6 cellular contexts compared by ENCODE assay signal in the genomic region with DNA sequence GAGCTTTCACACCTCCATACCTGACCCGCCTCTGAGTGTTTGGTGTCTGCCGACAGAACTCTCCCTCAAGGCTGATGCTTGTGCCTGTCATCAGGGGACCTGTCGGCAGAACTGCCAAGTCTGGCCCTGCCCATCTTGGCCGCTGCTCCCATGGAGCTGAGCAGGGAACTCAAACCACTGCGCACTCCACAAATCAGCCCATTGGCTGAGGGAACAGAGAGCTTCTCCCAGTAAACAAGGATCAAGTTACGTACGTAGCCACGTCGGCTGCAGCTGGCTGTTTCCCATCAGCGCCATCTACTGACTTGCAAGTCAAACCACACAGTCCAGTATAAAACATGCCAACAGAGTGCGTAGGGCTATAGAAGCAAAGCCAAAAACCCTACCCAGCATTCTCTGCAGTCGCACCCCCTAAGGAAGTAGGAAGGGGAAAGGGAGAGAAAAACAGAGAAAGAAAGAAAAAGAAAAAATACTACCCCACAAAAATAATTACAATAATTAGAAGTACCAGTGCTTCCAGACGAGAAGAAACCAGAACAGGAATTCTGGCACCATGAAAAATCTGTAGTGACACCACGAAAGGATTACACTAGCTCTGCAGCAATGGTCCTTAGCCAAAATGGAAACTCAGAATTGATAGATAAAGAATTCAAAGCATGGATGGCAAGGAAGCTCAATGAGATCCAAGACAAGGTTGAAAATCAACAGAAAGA. TPM values are rescaled to one million over a fixed set of nuclear protein-coding genes. Genes with fewer than 3 reads are reported as not detected.
DNase-seq lines count a peak whose midpoint lies in the region; ATAC-seq, FAIRE-seq and TF ChIP-seq lines count a peak whose summit lies in the region.

No MANE protein-coding gene starts in this region.

- no peak overlapping the region for H3K4me2 ChIP-seq in K562 (ENCODE audit: insufficient read depth, low read length)

- H3K27ac ChIP-seq in K562 (ENCODE audit: extremely low read depth, low read depth, low read length): no peak overlapping the region

- no peaks in the 10 kb centered on the region; the same call in 1 of the 2 replicates for H3K9me3 ChIP-seq in K562 (replicated peaks; ENCODE audit: control insufficient read depth, insufficient read depth, low read depth, low read length)

- H4K20me1 ChIP-seq in K562 (replicated peaks; ENCODE audit: control insufficient read depth, insufficient read depth, low read length): no peaks in the 10 kb centered on the region

- peak; percentile 29 to 39 (median 38); a peak in 4 of 6 replicates for TF ChIP-seq CTCF in K562 (IDR thresholded peaks at IDR 0.05 in 2 of 3, conservative IDR thresholded peaks at IDR 0.05 in 1 of 3; ENCODE audit: insufficient read depth in 2 of 3, low read depth in 1 of 3, low read length in 3 of 3)

- TF ChIP-seq POLR2A in K562 (conservative IDR thresholded peaks at IDR 0.05): no peak

- no peak overlapping the region for H3K4me3 ChIP-seq in K562

- no peak overlapping the region for H2AFZ ChIP-seq in K562 (ENCODE audit: low read depth, low read length)

- peak; percentile 67 for ATAC-seq in K562
- no peak for ATAC-seq in HG02840 (IDR thresholded peaks at IDR 0.05; ENCODE audit: low FRiP score, unreplicated experiment)

- POLR2A ChIA-PET in K562 (lab: Yijun Ruan, JAX): no interaction called here

- no peaks in the 10 kb centered on the region for H3K79me2 ChIP-seq in K562 (ENCODE audit: control insufficient read depth, insufficient read depth, low read length)

- H3K9me1 ChIP-seq in K562 (ENCODE audit: control insufficient read depth, insufficient read depth, low read length): no peaks in the 10 kb centered on the region

- intact Hi-C loops in K562 (cut with micrococcal nuclease): no loop called here
- intact Hi-C loops in posterior cingulate gyrus (cut with DNase I): no loop called here

- H3K36me3 ChIP-seq in K562 (ENCODE audit: control insufficient read depth, insufficient read depth, low read length): no peaks in the 10 kb centered on the region

- in situ Hi-C loops in K562 (cut with MboI): no loop called here

- BruUV-seq in K562 (replicated peaks; lab: Mats Ljungman, UMichigan): no TSS peak

- no peaks in the 10 kb centered on the region for H3K4me1 ChIP-seq in K562 (replicated peaks in 1 of 2; ENCODE audit: control insufficient read depth in 2 of 2, insufficient read depth in 2 of 2, low read length in 2 of 2)

- H3K27me3 ChIP-seq in K562 (ENCODE audit: control insufficient read depth in 2 of 2, insufficient read depth in 2 of 2, low read length in 2 of 2): no peaks in the 10 kb centered on the region

- no peak overlapping the region for H3K9ac ChIP-seq in K562 (ENCODE audit: insufficient read depth in 1 of 2, low read depth in 2 of 2, low read length in 2 of 2)

- 4% methylated on average over 14 of the region's 14 CpGs for WGBS in K562 (ENCODE audit: insufficient coverage, low coverage, missing lambda C conversion rate)

- DNase-seq in ELR (ENCODE audit: low read depth): peak; percentile 5
- DNase-seq in NCI-H1694 treated with DMSO at 0.1 percent for 48 hours (lab: John Stamatoyannopoulos, UW): peak; percentile 66
- DNase-seq in K562 (ENCODE audit: extremely low read depth in 1 of 4, low spot score in 3 of 4): peak in 3 of 4 experiments; percentile 8 to 43 (median 9)
- peak; percentile 11 for DNase-seq in pons (ENCODE audit: low spot score)
- DNase-seq in posterior cingulate gyrus: no peak

- no peak for FAIRE-seq in K562 (lab: Jason Lieb, UNC)

- no peak for TF ChIP-seq EP300 in K562 (IDR thresholded peaks at IDR 0.05; ENCODE audit: low read length)

- CTCF ChIA-PET in K562 (lab: Yijun Ruan, JAX; ENCODE audit: low intra/inter-chr PET ratio): no interaction called here

- TF ChIP-seq RAD21 in K562 (CRISPR knock-in tag; conservative IDR thresholded peaks at IDR 0.05 in 1 of 2, IDR thresholded peaks at IDR 0.05 in 1 of 2): peak in 1 of 2 experiments; percentile 39; a peak in 2 of 4 replicates

RNA-seq across cellular contexts. Expression of a gene that starts 13.1 kb away (rescaled TPM):
- not detected in 2 replicates for total RNA-seq in K562 (2011; cell fraction: chromatin; rRNA removed; ENCODE audit: low replicate concordance)
- total RNA-seq in K562 (2011; cell fraction: nucleolus; rRNA removed): not detected in 2 replicates
- not detected in 2 replicates for total RNA-seq in K562 (2011; cell fraction: nucleoplasm; rRNA removed)
- total RNA-seq in K562 (2014; rRNA removed): not detected in 2 replicates
- not detected in 2 replicates for total RNA-seq in K562 (2014; rRNA removed; fragmentation: Illumina TruSeq; extraction: Trizol)
- not detected in 2 replicates for total RNA-seq in K562 (2015; rRNA removed; fragmentation: Illumina TruSeq; extraction: Trizol)
- total RNA-seq in K562 (2021): not detected in 2 replicates
- polyA plus RNA-seq in K562 (2011; rRNA removed): not detected in 2 replicates
- not detected in 2 replicates for polyA plus RNA-seq in K562 (2011; cell fraction: cytosol; rRNA removed)
- not detected in 2 replicates for polyA plus RNA-seq in K562 (2011; cell fraction: nucleus; rRNA removed)
- polyA plus RNA-seq in K562 (2012): not detected in 2 replicates
- polyA plus RNA-seq in K562 (2014; fragmentation: Illumina TruSeq; extraction: Trizol): not detected in 2 replicates
- polyA plus RNA-seq in K562 (2014; fragmentation: Nextera tagmentation; extraction: Ambion mirVana): not detected
- not detected in 2 replicates for polyA plus RNA-seq in K562 (2014; rRNA removed)
- not detected in 2 replicates for polyA minus RNA-seq in K562 (2011; rRNA and poly(A)+ RNA removed)
- not detected in 2 replicates for polyA minus RNA-seq in K562 (2011; cell fraction: cytosol; rRNA and poly(A)+ RNA removed)
- polyA minus RNA-seq in K562 (2011; cell fraction: nucleus; rRNA and poly(A)+ RNA removed): not detected in 2 replicates

RNA-seq across cellular contexts. Expression of a gene that starts 16.8 kb away (rescaled TPM):
- total RNA-seq in K562 (2011; cell fraction: chromatin; rRNA removed; ENCODE audit: low replicate concordance): not detected in 2 replicates
- total RNA-seq in K562 (2011; cell fraction: nucleolus; rRNA removed): not detected in 2 replicates
- total RNA-seq in K562 (2011; cell fraction: nucleoplasm; rRNA removed): not detected in 2 replicates
- total RNA-seq in K562 (2014; rRNA removed) (not detected in 2 replicates), K562 (2014; rRNA removed; fragmentation: Illumina TruSeq; extraction: Trizol) (not detected in 2 replicates), K562 (2015; rRNA removed; fragmentation: Illumina TruSeq; extraction: Trizol) (not detected in 2 replicates), K562 (2021) (not detected in 2 replicates)
- polyA plus RNA-seq in K562 (2011; rRNA removed) (not detected in 2 replicates), K562 (2014; fragmentation: Illumina TruSeq; extraction: Trizol) (not detected in 2 replicates), K562 (2014; fragmentation: Nextera tagmentation; extraction: Ambion mirVana) (not detected), K562 (2014; rRNA removed) (not detected in 2 replicates)
- not detected in 2 replicates for polyA plus RNA-seq in K562 (2011; cell fraction: cytosol; rRNA removed)
- not detected in 2 replicates for polyA plus RNA-seq in K562 (2011; cell fraction: nucleus; rRNA removed)
- not detected in 2 replicates for polyA plus RNA-seq in K562 (2012)
- not detected in 2 replicates for polyA minus RNA-seq in K562 (2011; rRNA and poly(A)+ RNA removed)
- not detected in 2 replicates for polyA minus RNA-seq in K562 (2011; cell fraction: cytosol; rRNA and poly(A)+ RNA removed)
- polyA minus RNA-seq in K562 (2011; cell fraction: nucleus; rRNA and poly(A)+ RNA removed): not detected in 2 replicates

RNA-seq across cellular contexts. Expression of a gene that starts 21.1 kb away (rescaled TPM):
- not detected in 2 replicates for total RNA-seq in K562 (2011; cell fraction: chromatin; rRNA removed; ENCODE audit: low replicate concordance)
- total RNA-seq in K562 (2011; cell fraction: nucleolus; rRNA removed): not detected in 2 replicates
- total RNA-seq in K562 (2011; cell fraction: nucleoplasm; rRNA removed): not detected in 2 replicates
- total RNA-seq in K562 (2014; rRNA removed) (not detected in 2 replicates), K562 (2014; rRNA removed; fragmentation: Illumina TruSeq; extraction: Trizol) (not detected in 2 replicates), K562 (2015; rRNA removed; fragmentation: Illumina TruSeq; extraction: Trizol) (not detected in 2 replicates), K562 (2021) (not detected in 2 replicates)
- polyA plus RNA-seq in K562 (2011; rRNA removed) (not detected in 2 replicates), K562 (2014; fragmentation: Illumina TruSeq; extraction: Trizol) (not detected in 2 replicates), K562 (2014; fragmentation: Nextera tagmentation; extraction: Ambion mirVana) (not detected), K562 (2014; rRNA removed) (not detected in 2 replicates)
- polyA plus RNA-seq in K562 (2011; cell fraction: cytosol; rRNA removed): not detected in 2 replicates
- polyA plus RNA-seq in K562 (2011; cell fraction: nucleus; rRNA removed): not detected in 2 replicates
- polyA plus RNA-seq in K562 (2012): not detected in 2 replicates
- not detected in 2 replicates for polyA minus RNA-seq in K562 (2011; rRNA and poly(A)+ RNA removed)
- not detected in 2 replicates for polyA minus RNA-seq in K562 (2011; cell fraction: cytosol; rRNA and poly(A)+ RNA removed)
- polyA minus RNA-seq in K562 (2011; cell fraction: nucleus; rRNA and poly(A)+ RNA removed): not detected in 2 replicates

RNA-seq across cellular contexts. Expression of a gene that starts 31.1 kb away (rescaled TPM):
- not detected in 2 replicates for total RNA-seq in K562 (2011; cell fraction: chromatin; rRNA removed; ENCODE audit: low replicate concordance)
- not detected in 2 replicates for total RNA-seq in K562 (2011; cell fraction: nucleolus; rRNA removed)
- total RNA-seq in K562 (2011; cell fraction: nucleoplasm; rRNA removed): not detected in 2 replicates
- total RNA-seq in K562 (2014; rRNA removed) (not detected in 2 replicates), K562 (2014; rRNA removed; fragmentation: Illumina TruSeq; extraction: Trizol) (not detected in 2 replicates), K562 (2015; rRNA removed; fragmentation: Illumina TruSeq; extraction: Trizol) (not detected in 2 replicates), K562 (2021) (not detected in 2 replicates)
- polyA plus RNA-seq in K562 (2011; rRNA removed) (not detected in 2 replicates), K562 (2014; fragmentation: Illumina TruSeq; extraction: Trizol) (not detected in 2 replicates), K562 (2014; fragmentation: Nextera tagmentation; extraction: Ambion mirVana) (not detected), K562 (2014; rRNA removed) (not detected in 2 replicates)
- polyA plus RNA-seq in K562 (2011; cell fraction: cytosol; rRNA removed): not detected in 2 replicates
- polyA plus RNA-seq in K562 (2011; cell fraction: nucleus; rRNA removed): not detected in 2 replicates
- polyA plus RNA-seq in K562 (2012): not detected in 2 replicates
- not detected in 2 replicates for polyA minus RNA-seq in K562 (2011; rRNA and poly(A)+ RNA removed)
- not detected in 2 replicates for polyA minus RNA-seq in K562 (2011; cell fraction: cytosol; rRNA and poly(A)+ RNA removed)
- not detected in 2 replicates for polyA minus RNA-seq in K562 (2011; cell fraction: nucleus; rRNA and poly(A)+ RNA removed)

RNA-seq across cellular contexts. Expression of a gene that starts 36.9 kb away (rescaled TPM):
- total RNA-seq in K562 (2011; cell fraction: chromatin; rRNA removed; ENCODE audit: low replicate concordance): not detected in 2 replicates
- not detected in 2 replicates for total RNA-seq in K562 (2011; cell fraction: nucleolus; rRNA removed)
- not detected in 2 replicates for total RNA-seq in K562 (2011; cell fraction: nucleoplasm; rRNA removed)
- total RNA-seq in K562 (2014; rRNA removed): not detected in 2 replicates
- not detected in 2 replicates for total RNA-seq in K562 (2014; rRNA removed; fragmentation: Illumina TruSeq; extraction: Trizol)
- not detected in 2 replicates for total RNA-seq in K562 (2015; rRNA removed; fragmentation: Illumina TruSeq; extraction: Trizol)
- total RNA-seq in K562 (2021): not detected in 2 replicates
- not detected in 2 replicates for polyA plus RNA-seq in K562 (2011; rRNA removed)
- polyA plus RNA-seq in K562 (2011; cell fraction: cytosol; rRNA removed): not detected in 2 replicates
- not detected in 2 replicates for polyA plus RNA-seq in K562 (2011; cell fraction: nucleus; rRNA removed)
- not detected in 2 replicates for polyA plus RNA-seq in K562 (2012)
- polyA plus RNA-seq in K562 (2014; fragmentation: Illumina TruSeq; extraction: Trizol): not detected in 2 replicates
- not detected for polyA plus RNA-seq in K562 (2014; fragmentation: Nextera tagmentation; extraction: Ambion mirVana)
- polyA plus RNA-seq in K562 (2014; rRNA removed): not detected in 2 replicates
- polyA minus RNA-seq in K562 (2011; rRNA and poly(A)+ RNA removed): not detected in 2 replicates
- polyA minus RNA-seq in K562 (2011; cell fraction: cytosol; rRNA and poly(A)+ RNA removed): not detected in 2 replicates
- polyA minus RNA-seq in K562 (2011; cell fraction: nucleus; rRNA and poly(A)+ RNA removed): not detected in 2 replicates

Comparison
In these comparisons a context has a peak if more than half of its experiments do, and no peak if none do; other contexts are left out.
1. DNase-seq: peak in ELR (single experiment), NCI-H1694 treated with DMSO at 0.1 percent for 48 hours (single experiment), K562 (3 of 4) and pons (single experiment); none in posterior cingulate gyrus (0 of 10).